In genomic region chr9:71878327-71879274, GRCh38 we compare ENCODE assay signal across 22 cellular contexts. TPM values are rescaled to one million over a fixed set of nuclear protein-coding genes. Genes with fewer than 3 reads are reported as not detected.
DNase-seq lines count a peak whose midpoint lies in the region; ATAC-seq, FAIRE-seq and TF ChIP-seq lines count a peak whose summit lies in the region.
"Had no signal": no experiment of that assay in that cellular context is flagged by ENCODE, and none has a peak within 500 bp of the region (broad histone marks: within the 10 kb centered on the region; RNA-seq: fewer than 3 reads in every experiment).

No MANE protein-coding gene starts in this region.

- TF ChIP-seq CTCF in HepG2 (CRISPR knock-in tag; IDR thresholded peaks at IDR 0.05) (no peak), right lobe of liver (IDR thresholded peaks at IDR 0.05) (no peak), sigmoid colon (IDR thresholded peaks at IDR 0.05) (no peak)

- no peaks in the 10 kb centered on the region for H3K27me3 Mint-ChIP-seq in central memory CD8-positive, alpha-beta T cell
- H3K27me3 Mint-ChIP-seq: CD4-positive, CD25-positive, alpha-beta regulatory T cell had no signal

- H3K9me3 ChIP-seq in HepG2 (ENCODE audit: low read length), result peaks cover 11% of the 10 kb centered on the region; the same call in 1 of the 2 replicates
- H3K9me3 ChIP-seq in right lobe of liver, result peaks cover 0 to 6% (median 0%) of the 10 kb centered on the region in 4 donors
- H3K9me3 ChIP-seq in sigmoid colon, result peaks cover 0 to 12% (median 6%) of the 10 kb centered on the region in 4 donors

- no peak for DNase-seq in HepG2 (ENCODE audit: low spot score)
- DNase-seq in right lobe of liver, result no peak
- DNase-seq in OCI-M1 (lab: John Stamatoyannopoulos, UW), result peak; percentile 25
- DNase-seq in central memory CD8-positive, alpha-beta T cell (ENCODE audit: low spot score in 2 of 2), result no peak
- DNase-seq in AML-193 (lab: John Stamatoyannopoulos, UW), result no peak
- DNase-seq in sigmoid colon, result no peak
- DNase-seq in SIG-M5 (lab: John Stamatoyannopoulos, UW), result no peak
- DNase-seq: 8988T; ACHN; CD4-positive, CD25-positive, alpha-beta regulatory T cell; DMS153; NCI-H1048; NCI-H1417; NCI-H1694; NCI-H2029 treated with DMSO at 0.1 percent for 48 hours; NCI-H446 treated with DMSO at 0.1 percent for 48 hours; NCI-H526 treated with DMSO at 0.1 percent for 48 hours; Right ventricle myocardium superior; RPMI8226 had no signal

- intact Hi-C loops in HepG2 (cut with micrococcal nuclease; ENCODE audit: unreplicated experiment), result no loop called here
- intact Hi-C loops in right lobe of liver (cut with DNase I), result no loop called here
- intact Hi-C loops in sigmoid colon (cut with DNase I), result no loop called here

- peak overlapping the region; percentile 11 for H3K27ac Mint-ChIP-seq in central memory CD8-positive, alpha-beta T cell (ENCODE audit: low read depth)
- H3K27ac Mint-ChIP-seq: GM23338 had no signal

- H3K27ac ChIP-seq in HepG2 (ENCODE audit: extremely low read length, insufficient read depth, low read length), result no peak overlapping the region
- H3K27ac ChIP-seq in right lobe of liver, result no peak overlapping the region
- no peak overlapping the region for H3K27ac ChIP-seq in sigmoid colon
- H3K27ac ChIP-seq: HL-60 had no signal

- peaks cover 24% of the 10 kb centered on the region for H3K9me3 Mint-ChIP-seq in central memory CD8-positive, alpha-beta T cell

- no peak overlapping the region for H3K9ac ChIP-seq in HepG2 (ENCODE audit: insufficient read depth, low read depth, low read length)

- H3K4me3 ChIP-seq in HepG2 (replicated peaks in 1 of 3; ENCODE audit: insufficient read depth in 1 of 3, low read depth in 2 of 3, low read length in 3 of 3) (no peak overlapping the region), right lobe of liver (no peak overlapping the region), sigmoid colon (no peak overlapping the region)
- H3K4me3 ChIP-seq: GM23338, HAP-1 had no signal

- H4K20me1 ChIP-seq in HepG2 (ENCODE audit: insufficient read depth, low read length), result peaks cover 15% of the 10 kb centered on the region

- peaks cover 37% of the 10 kb centered on the region for H3K4me1 Mint-ChIP-seq in central memory CD8-positive, alpha-beta T cell

- in situ Hi-C loops in HepG2 (cut with HindIII; ENCODE audit: extremely low pct_ligation_motif_present, low pct_unique_long_range_greater_than_20kb), result no loop called here

- POLR2A ChIA-PET in HepG2 (lab: Yijun Ruan, JAX), result no interaction called here

- no peak overlapping the region for H3K4me2 ChIP-seq in HepG2 (ENCODE audit: low read depth, low read length)
- H3K4me2 ChIP-seq: GM23338 had no signal

- no peaks in the 10 kb centered on the region for H3K36me3 Mint-ChIP-seq in central memory CD8-positive, alpha-beta T cell (ENCODE audit: insufficient read depth)

- TF ChIP-seq RAD21 in HepG2 (CRISPR knock-in tag; IDR thresholded peaks at IDR 0.05), result no peak

- peaks cover 2 to 6% of the 10 kb centered on the region in 2 experiments; a peak in 2 of 5 replicates for H3K36me3 ChIP-seq in HepG2 (replicated peaks in 1 of 2; ENCODE audit: control insufficient read depth in 1 of 2, insufficient read depth in 2 of 2, low read length in 2 of 2)
- peaks cover 0 to 8% (median 3%) of the 10 kb centered on the region in 4 donors for H3K36me3 ChIP-seq in right lobe of liver
- H3K36me3 ChIP-seq in sigmoid colon, result peaks cover 0 to 6% (median 0%) of the 10 kb centered on the region in 4 donors

- TF ChIP-seq EP300 in HepG2 (IDR thresholded peaks at IDR 0.05; ENCODE audit: low read depth in 2 of 2, low read length in 2 of 2), result no peak
- TF ChIP-seq EP300 in HepG2 (CRISPR knock-in tag; IDR thresholded peaks at IDR 0.05; ENCODE audit: borderline replicate concordance), result no peak
- TF ChIP-seq EP300 in sigmoid colon (IDR thresholded peaks at IDR 0.05), result no peak

- no peak for ATAC-seq in HepG2
- no peak for ATAC-seq in right lobe of liver
- ATAC-seq in central memory CD8-positive, alpha-beta T cell (replicated peaks; ENCODE audit: extremely low read depth, poor library complexity, severe bottlenecking), result no peak
- ATAC-seq: GM23338 had no signal

- TF ChIP-seq POLR2A in HepG2 (IDR thresholded peaks at IDR 0.05; ENCODE audit: insufficient read depth in 1 of 2, low read depth in 2 of 2, low read length in 2 of 2) (no peak), right lobe of liver (IDR thresholded peaks at IDR 0.05) (no peak), sigmoid colon (IDR thresholded peaks at IDR 0.05) (no peak)

- CTCF ChIA-PET in HepG2 (lab: Yijun Ruan, JAX; ENCODE audit: low intra/inter-chr PET ratio, low total read pairs), result no interaction called here

- H3K4me1 ChIP-seq in HepG2 (ENCODE audit: insufficient read depth, low read length) (peaks cover 46% of the 10 kb centered on the region), right lobe of liver (peaks cover 0 to 14% (median 0%) of the 10 kb centered on the region in 4 donors), sigmoid colon (peaks cover 0 to 3% (median 0%) of the 10 kb centered on the region in 4 donors)
- H3K4me1 ChIP-seq: HAP-1 had no signal

- H3K27me3 ChIP-seq in HepG2 (ENCODE audit: control insufficient read depth in 1 of 2, insufficient read depth in 2 of 2, low read length in 2 of 2), result no peaks in the 10 kb centered on the region
- H3K27me3 ChIP-seq in right lobe of liver, result no peaks in the 10 kb centered on the region
- H3K27me3 ChIP-seq in sigmoid colon, result no peaks in the 10 kb centered on the region

- no peak overlapping the region for H2AFZ ChIP-seq in HepG2 (ENCODE audit: low read length)
- H2AFZ ChIP-seq: GM23338 had no signal

- H3K4me3 Mint-ChIP-seq in central memory CD8-positive, alpha-beta T cell, result no peak overlapping the region
- H3K4me3 Mint-ChIP-seq: GM23338 had no signal

- FAIRE-seq in HepG2 (lab: Jason Lieb, UNC), result no peak

- H3K79me2 ChIP-seq in HepG2 (ENCODE audit: insufficient read depth, low read length), result peaks cover 69% of the 10 kb centered on the region

- WGBS in HepG2 (ENCODE audit: low lambda C conversion rate), result 97% methylated on average over 4 of the region's 4 CpGs
- 100% methylated on average over 3 of the region's 4 CpGs for WGBS in right lobe of liver (ENCODE audit: insufficient coverage, low coverage, low lambda C conversion rate, missing lambda C conversion rate)
- 97 to 99% methylated on average over 4 of the region's 4 CpGs for WGBS in sigmoid colon, 2 donors

- BruUV-seq in HepG2 (replicated peaks; lab: Mats Ljungman, UMichigan), result no TSS peak

RNA-seq across cellular contexts. Expression of gene ABHD17B, which starts 32.4 kb away (rescaled TPM):
- 22.0 and 25.2 TPM in 2 replicates for total RNA-seq in HepG2 (2016; rRNA removed; fragmentation: Illumina TruSeq; extraction: Trizol)
- total RNA-seq in HepG2 (2016; cell fraction: cytosol; rRNA removed; fragmentation: Illumina TruSeq; extraction: Trizol; ENCODE audit: low read depth), result 24.6 and 25.6 TPM in 2 replicates
- 23.0 and 26.4 TPM in 2 replicates for total RNA-seq in HepG2 (2016; cell fraction: insoluble cytoplasmic fraction; rRNA removed; fragmentation: Illumina TruSeq; extraction: Trizol)
- 16.4 and 17.3 TPM in 2 replicates for total RNA-seq in HepG2 (2016; cell fraction: membrane; rRNA removed; fragmentation: Illumina TruSeq; extraction: Trizol)
- 15.0 and 15.1 TPM in 2 replicates for total RNA-seq in HepG2 (2016; cell fraction: nucleus; rRNA removed; fragmentation: Illumina TruSeq; extraction: Trizol)
- polyA plus RNA-seq in HepG2 (2011; rRNA removed), result 10.4 and 11.3 TPM in 2 replicates
- 7.4 and 10.3 TPM in 2 replicates for polyA plus RNA-seq in HepG2 (2011; cell fraction: cytosol; rRNA removed)
- 5.7 and 7.3 TPM in 2 replicates for polyA plus RNA-seq in HepG2 (2011; cell fraction: nucleus; rRNA removed)
- 9.7 and 10.6 TPM in 2 replicates for polyA plus RNA-seq in HepG2 (2012)
- 0.92 TPM in 2 replicates for polyA plus RNA-seq in HepG2 (2016; cell fraction: cytosol; fragmentation: Illumina TruSeq; extraction: Trizol; ENCODE audit: low read depth)
- polyA plus RNA-seq in HepG2 (2016; cell fraction: insoluble cytoplasmic fraction; fragmentation: Illumina TruSeq; extraction: Trizol; ENCODE audit: low read depth), result 20.8 and 22.8 TPM in 2 replicates
- 3.6 and 3.8 TPM in 2 replicates for polyA plus RNA-seq in HepG2 (2016; cell fraction: membrane; fragmentation: Illumina TruSeq; extraction: Trizol; ENCODE audit: low read depth)
- 16.3 and 17.8 TPM in 2 replicates for polyA plus RNA-seq in HepG2 (2016; cell fraction: nucleus; fragmentation: Illumina TruSeq; extraction: Trizol; ENCODE audit: insufficient read depth, low read depth)
- polyA minus RNA-seq in HepG2 (2011; rRNA and poly(A)+ RNA removed; ENCODE audit: low replicate concordance), result 19.1 and 32.6 TPM in 2 replicates
- 13.6 and 15.4 TPM in 2 replicates for polyA minus RNA-seq in HepG2 (2011; cell fraction: cytosol; rRNA and poly(A)+ RNA removed)
- 23.0 and 24.5 TPM in 2 replicates for polyA minus RNA-seq in HepG2 (2011; cell fraction: nucleus; rRNA and poly(A)+ RNA removed)
- total RNA-seq in right lobe of liver, result 10 to 100 TPM in 3 of 6 experiments, 1 to 10 TPM in 3; 8.4 to 13.1 (median 10.3) TPM
- total RNA-seq in sigmoid colon, result 10 to 100 TPM; 12.4 to 19.9 (median 17.3) TPM
- 10 to 100 TPM; 15.5 to 35.1 (median 16.8) TPM for polyA plus RNA-seq in sigmoid colon

RNA-seq across cellular contexts. Expression of gene C9orf85, which starts 32.8 kb away (rescaled TPM):
- total RNA-seq in HepG2 (2016; rRNA removed; fragmentation: Illumina TruSeq; extraction: Trizol), result 9.9 and 10.1 TPM in 2 replicates
- 5.5 and 6.6 TPM in 2 replicates for total RNA-seq in HepG2 (2016; cell fraction: cytosol; rRNA removed; fragmentation: Illumina TruSeq; extraction: Trizol; ENCODE audit: low read depth)
- total RNA-seq in HepG2 (2016; cell fraction: insoluble cytoplasmic fraction; rRNA removed; fragmentation: Illumina TruSeq; extraction: Trizol), result 9.8 and 12.3 TPM in 2 replicates
- 11.8 and 13.0 TPM in 2 replicates for total RNA-seq in HepG2 (2016; cell fraction: membrane; rRNA removed; fragmentation: Illumina TruSeq; extraction: Trizol)
- total RNA-seq in HepG2 (2016; cell fraction: nucleus; rRNA removed; fragmentation: Illumina TruSeq; extraction: Trizol), result 7.3 and 8.5 TPM in 2 replicates
- 11.3 and 13.9 TPM in 2 replicates for polyA plus RNA-seq in HepG2 (2011; rRNA removed)
- 10.5 and 13.4 TPM in 2 replicates for polyA plus RNA-seq in HepG2 (2011; cell fraction: cytosol; rRNA removed)
- 3.9 and 5.8 TPM in 2 replicates for polyA plus RNA-seq in HepG2 (2011; cell fraction: nucleus; rRNA removed)
- 14.9 and 15.4 TPM in 2 replicates for polyA plus RNA-seq in HepG2 (2012)
- 7.0 and 7.2 TPM in 2 replicates for polyA plus RNA-seq in HepG2 (2016; cell fraction: cytosol; fragmentation: Illumina TruSeq; extraction: Trizol; ENCODE audit: low read depth)
- 15.7 and 16.4 TPM in 2 replicates for polyA plus RNA-seq in HepG2 (2016; cell fraction: insoluble cytoplasmic fraction; fragmentation: Illumina TruSeq; extraction: Trizol; ENCODE audit: low read depth)
- polyA plus RNA-seq in HepG2 (2016; cell fraction: membrane; fragmentation: Illumina TruSeq; extraction: Trizol; ENCODE audit: low read depth), result 12.6 and 13.2 TPM in 2 replicates
- 7.9 and 8.9 TPM in 2 replicates for polyA plus RNA-seq in HepG2 (2016; cell fraction: nucleus; fragmentation: Illumina TruSeq; extraction: Trizol; ENCODE audit: insufficient read depth, low read depth)
- polyA minus RNA-seq in HepG2 (2011; rRNA and poly(A)+ RNA removed; ENCODE audit: low replicate concordance), result 5.1 and 6.1 TPM in 2 replicates
- polyA minus RNA-seq in HepG2 (2011; cell fraction: cytosol; rRNA and poly(A)+ RNA removed), result 6.2 and 9.6 TPM in 2 replicates
- polyA minus RNA-seq in HepG2 (2011; cell fraction: nucleus; rRNA and poly(A)+ RNA removed), result 17.6 and 21.1 TPM in 2 replicates
- 1 to 10 TPM; 3.8 to 8.6 (median 6.3) TPM for total RNA-seq in right lobe of liver
- 10 to 100 TPM in 3 of 4 donors, 1 to 10 TPM in 1; 8.8 to 13.3 (median 12.2) TPM for total RNA-seq in sigmoid colon
- 10 to 100 TPM; 15.8 to 40.0 (median 19.8) TPM for polyA plus RNA-seq in sigmoid colon
